Comparison of ENCODE assay signal across 8 cellular contexts in genomic region chr2:173027181-173028128, GRCh38. TPM values are rescaled to one million over a fixed set of nuclear protein-coding genes. Genes with fewer than 3 reads are reported as not detected.
A peak's percentile ranks its signal among the peaks of the same experiment; 100 is the strongest.
DNase-seq lines count a peak whose midpoint lies in the region; ATAC-seq and TF ChIP-seq lines count a peak whose summit lies in the region.

No MANE protein-coding gene starts in this region.

- H3K27ac ChIP-seq in ACC112 (ENCODE audit: low read depth, low read length) = no peak overlapping the region
- H3K27ac ChIP-seq in gastroesophageal sphincter = peak overlapping the region; percentile 73 to 78 (median 76)
- H3K27ac ChIP-seq in substantia nigra (ENCODE audit: low read depth, low read length, poor library complexity, severe bottlenecking) = no peak overlapping the region

- no peaks in the 10 kb centered on the region for H3K79me2 ChIP-seq in ACC112 (ENCODE audit: control insufficient read depth, insufficient read depth, low read length, unreplicated experiment)

- DNase-seq in MG63 = peak; percentile 48
- peak; percentile 84 for DNase-seq in SIG-M5 treated with dmso at 0.1 percent for 504 hours (lab: John Stamatoyannopoulos, UW; ENCODE audit: unreplicated experiment)
- peak; percentile 87 for DNase-seq in activated effector memory CD4-positive, alpha-beta T cell treated with anti-CD3 and anti-CD28 coated beads, Interleukin-2, amount 50 U/mL, for 16 hours
- DNase-seq in occipital lobe (lab: John Stamatoyannopoulos, UW) = peak; percentile 73
- DNase-seq in substantia nigra (lab: John Stamatoyannopoulos, UW) = peak in 44 of 49 donors; percentile 1 to 81 (median 55)

- H3K27me3 ChIP-seq in ACC112 (ENCODE audit: insufficient read depth, low read length) (no peaks in the 10 kb centered on the region), MG63 (no peaks in the 10 kb centered on the region), gastroesophageal sphincter (no peaks in the 10 kb centered on the region)

- ATAC-seq in GM18870 (IDR thresholded peaks at IDR 0.05; ENCODE audit: unreplicated experiment) (peak; percentile 64), gastroesophageal sphincter (peak; percentile 81)

- no peaks in the 10 kb centered on the region for H3K36me3 ChIP-seq in ACC112 (ENCODE audit: insufficient read depth, low read length)
- no peaks in the 10 kb centered on the region for H3K36me3 ChIP-seq in MG63
- H3K36me3 ChIP-seq in gastroesophageal sphincter = no peaks in the 10 kb centered on the region

- no peaks in the 10 kb centered on the region for H3K9me3 ChIP-seq in MG63
- no peaks in the 10 kb centered on the region for H3K9me3 ChIP-seq in gastroesophageal sphincter

- peak overlapping the region; percentile 76 for H2AFZ ChIP-seq in ACC112 (ENCODE audit: low read length, unreplicated experiment)

- H3K4me1 ChIP-seq in ACC112 (ENCODE audit: control insufficient read depth, insufficient read depth, low read length, unreplicated experiment) = peaks cover 7% of the 10 kb centered on the region
- H3K4me1 ChIP-seq in gastroesophageal sphincter = peaks cover 3 to 32% (median 7%) of the 10 kb centered on the region in 3 donors

- TF ChIP-seq POLR2A in gastroesophageal sphincter (IDR thresholded peaks at IDR 0.05) = no peak

- TF ChIP-seq EP300 in gastroesophageal sphincter (IDR thresholded peaks at IDR 0.05) = no peak

- peak; percentile 90 to 99 (median 96) for TF ChIP-seq CTCF in gastroesophageal sphincter (IDR thresholded peaks at IDR 0.05)

- WGBS in gastroesophageal sphincter (ENCODE audit: low coverage in 1 of 2), 2 donors = 11 to 16% methylated on average over 8 of the region's 8 CpGs

- H3K4me3 ChIP-seq in ACC112 (ENCODE audit: low read depth, low read length) (no peak overlapping the region), MG63 (no peak overlapping the region), gastroesophageal sphincter (no peak overlapping the region)

RNA-seq across cellular contexts. Expression of gene MAP3K20, which starts 48.2 kb away (rescaled TPM):
- 32.8 and 53.5 TPM in 2 replicates for total RNA-seq in MG63 (2014; rRNA removed; shearing (Covaris generic); ENCODE audit: low replicate concordance)
- total RNA-seq in gastroesophageal sphincter = 100 to 1,000 TPM; 318 to 496 (median 327) TPM
- 14.2 TPM for total RNA-seq in occipital lobe

Comparison
In these comparisons a context has a peak if more than half of its experiments do, and no peak if none do; other contexts are left out.
1. H3K27ac ChIP-seq: peak in gastroesophageal sphincter (4 of 4); none in ACC112 (single experiment) and substantia nigra (single experiment).
2. Peak in every context shown above with its lines, with median percentiles within 50 percentile points of each other: DNase-seq.